22 cellular contexts compared by ENCODE assay signal in genomic region chr2:207996848-207997247, GRCh38.
"Had no signal": no experiment of that assay in that cellular context is flagged by ENCODE, and none has a peak within 500 bp of the region (broad histone marks: within the 10 kb centered on the region; RNA-seq: fewer than 3 reads in every experiment).

No MANE protein-coding gene starts in this region.

- H3K4me1 ChIP-seq: testis had no signal

- H3K9me3 ChIP-seq: adrenal gland, gastrocnemius medialis, psoas muscle, stomach, testis had no signal

- DNase-seq: activated CD4-positive, alpha-beta T cell treated with anti-CD3 and anti-CD28 coated beads for 1 hour; activated CD8-positive, alpha-beta memory T cell treated with anti-CD3 and anti-CD28 coated beads for 24 hours; activated CD8-positive, alpha-beta memory T cell treated with anti-CD3 and anti-CD28 coated beads, Interleukin-2, amount 50 U/mL, for 48 hours; activated effector memory CD4-positive, alpha-beta T cell treated with Interleukin-2 at 50 U/mL for 16 hours; activated naive CD4-positive, alpha-beta T cell treated with anti-CD3 and anti-CD28 coated beads, Interleukin-2, amount 50 U/mL, for 16 hours; activated T-cell treated with anti-CD3 and anti-CD28 coated beads, Interleukin-2, amount 50 U/mL, for 48 hours; adrenal gland; cerebellar nuclear complex; cortex of kidney; gastrocnemius medialis; head of caudate nucleus; mammary epithelial cell; midbrain; nephron progenitor cell; psoas muscle; right cardiac atrium; small intestine; stimulated activated CD4-positive, alpha-beta T cell treated with anti-CD3 and anti-CD28 coated beads, Interleukin-15, amount 100 ng/mL, for 24 hours; stimulated activated CD4-positive, alpha-beta T cell treated with anti-CD3 and anti-CD28 coated beads, Interleukin-2, amount 100 ng/mL, for 48 hours; stomach; testis had no signal

- H3K4me3 ChIP-seq: adrenal gland, gastrocnemius medialis, psoas muscle, stomach, testis had no signal

- H3K27me3 ChIP-seq: adrenal gland, gastrocnemius medialis, stomach, testis had no signal

- ATAC-seq: gastrocnemius medialis, psoas muscle, right cardiac atrium had no signal

- H3K27ac ChIP-seq: gastrocnemius medialis, psoas muscle, stomach, testis, VCaP had no signal
